Comparison of ENCODE assay signal across 8 cellular contexts in the genomic region with DNA sequence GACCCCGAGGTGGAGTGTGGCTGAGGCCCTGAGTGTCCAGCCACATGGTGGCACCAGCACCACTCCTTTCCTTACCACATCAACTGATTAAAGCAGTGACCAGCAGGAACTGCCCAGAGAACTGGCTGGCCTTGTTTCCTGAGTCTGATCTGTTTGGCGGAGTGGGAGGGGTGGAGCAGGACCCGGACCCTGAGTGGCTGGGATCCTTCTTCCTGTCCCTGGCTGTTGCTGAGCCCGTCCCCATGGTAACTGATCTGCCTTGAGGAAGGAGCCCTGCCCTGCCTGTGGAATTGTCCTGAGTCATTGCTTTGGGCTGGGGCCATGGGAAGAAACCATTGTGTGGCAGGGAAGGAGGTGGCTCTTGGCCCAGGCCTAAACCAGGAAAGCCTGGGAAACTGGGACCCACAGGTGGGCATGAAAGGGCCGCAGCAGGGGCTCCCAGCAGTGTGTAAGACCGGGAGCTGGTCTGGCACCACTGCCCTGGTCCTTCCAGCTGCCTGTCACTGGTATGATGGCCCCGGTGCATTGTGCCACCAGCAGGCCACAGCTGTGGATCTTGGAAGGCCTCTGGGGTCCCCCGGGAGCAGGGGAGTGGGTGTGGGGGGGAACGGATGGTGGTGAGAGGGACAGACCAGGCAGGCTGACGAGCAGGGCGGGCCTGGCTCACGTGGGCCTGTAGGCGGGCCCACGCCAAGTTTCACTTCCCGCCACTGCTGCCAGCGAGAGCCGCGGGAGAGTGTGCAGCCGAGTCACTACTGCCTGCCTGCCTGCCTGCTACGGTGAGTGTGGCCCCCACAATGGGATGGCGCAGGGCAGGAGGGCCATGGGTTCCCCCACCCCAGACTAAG. TPM values are rescaled to one million over a fixed set of nuclear protein-coding genes. Genes with fewer than 3 reads are reported as not detected.
DNase-seq lines count a peak whose midpoint lies in the region; ATAC-seq and TF ChIP-seq lines count a peak whose summit lies in the region.

No MANE protein-coding gene starts in this region.

- H3K4me3 Mint-ChIP-seq in activated T-cell treated with anti-CD3 and anti-CD28 coated beads, Interleukin-2, amount 50 U/mL, for 4 hours = peak overlapping the region; percentile 92

- peaks cover 50% of the 10 kb centered on the region for H3K4me1 Mint-ChIP-seq in activated T-cell treated with anti-CD3 and anti-CD28 coated beads, Interleukin-2, amount 50 U/mL, for 4 hours (ENCODE audit: low read depth)

- peak; percentile 78 for ATAC-seq in GM19455 (IDR thresholded peaks at IDR 0.05; ENCODE audit: unreplicated experiment)
- peak; percentile 92 to 94 for ATAC-seq in activated T-cell treated with anti-CD3 and anti-CD28 coated beads, Interleukin-2, amount 50 U/mL, for 4 hours

- H3K9me3 Mint-ChIP-seq in activated T-cell treated with anti-CD3 and anti-CD28 coated beads, Interleukin-2, amount 50 U/mL, for 4 hours = no peaks in the 10 kb centered on the region

- TF ChIP-seq POLR2A in erythroblast (IDR thresholded peaks at IDR 0.05; ENCODE audit: low read length) = peak; percentile 87

- H3K36me3 Mint-ChIP-seq in activated T-cell treated with anti-CD3 and anti-CD28 coated beads, Interleukin-2, amount 50 U/mL, for 4 hours (ENCODE audit: insufficient read depth) = peaks cover 24% of the 10 kb centered on the region

- DNase-seq in COLO668 (lab: John Stamatoyannopoulos, UW; ENCODE audit: unreplicated experiment) = peak; percentile 86
- peak; percentile 88 for DNase-seq in HPDE6-E6E7 (ENCODE audit: extremely low spot score)
- DNase-seq in OCI-M1 (lab: John Stamatoyannopoulos, UW) = peak; percentile 98
- peak; percentile 73 for DNase-seq in activated T-cell treated with anti-CD3 and anti-CD28 coated beads, Interleukin-2, amount 50 U/mL, for 4 hours
- DNase-seq in erythroblast (lab: John Stamatoyannopoulos, UW) = peak; percentile 93
- peak; percentile 99 for DNase-seq in mucosa of gallbladder (ENCODE audit: low spot score)
- DNase-seq in stimulated activated CD8-positive, alpha-beta memory T cell treated with anti-CD3 and anti-CD28 coated beads, Interleukin-4, amount 100 ng/mL, for 48 hours = peak; percentile 84

- H3K27me3 Mint-ChIP-seq in activated T-cell treated with anti-CD3 and anti-CD28 coated beads, Interleukin-2, amount 50 U/mL, for 4 hours (ENCODE audit: low read depth) = no peaks in the 10 kb centered on the region

RNA-seq across cellular contexts. Expression of a gene that starts 19.2 kb away (rescaled TPM):
- 10 to 100 TPM; 17.3 to 17.6 (median 17.5) TPM for total RNA-seq in activated T-cell treated with anti-CD3 and anti-CD28 coated beads, Interleukin-2, amount 50 U/mL, for 4 hours
- 4.6 TPM for total RNA-seq in mucosa of gallbladder

RNA-seq across cellular contexts. Expression of a gene that starts 25.7 kb away (rescaled TPM):
- 100 to 1,000 TPM; 306 to 337 (median 326) TPM for total RNA-seq in activated T-cell treated with anti-CD3 and anti-CD28 coated beads, Interleukin-2, amount 50 U/mL, for 4 hours
- total RNA-seq in mucosa of gallbladder = 165 TPM

RNA-seq across cellular contexts. Expression of a gene that starts 25.8 kb away (rescaled TPM):
- total RNA-seq in activated T-cell treated with anti-CD3 and anti-CD28 coated beads, Interleukin-2, amount 50 U/mL, for 4 hours = 10 to 100 TPM; 21.7 to 29.4 (median 24.7) TPM
- total RNA-seq in mucosa of gallbladder = 10.1 TPM

RNA-seq across cellular contexts. Expression of a gene that starts 35.9 kb away (rescaled TPM):
- 1 to 10 TPM; 6.0 to 7.2 (median 6.8) TPM for total RNA-seq in activated T-cell treated with anti-CD3 and anti-CD28 coated beads, Interleukin-2, amount 50 U/mL, for 4 hours
- total RNA-seq in mucosa of gallbladder = 257 TPM

RNA-seq across cellular contexts. Expression of a gene that starts 38.2 kb away (rescaled TPM):
- 10 to 100 TPM; 59.9 to 88.8 (median 62.7) TPM for total RNA-seq in activated T-cell treated with anti-CD3 and anti-CD28 coated beads, Interleukin-2, amount 50 U/mL, for 4 hours
- total RNA-seq in mucosa of gallbladder = 181 TPM

Comparison
In these comparisons a context has a peak if more than half of its experiments do, and no peak if none do; other contexts are left out.
1. Peak in every context shown above with its lines: DNase-seq and ATAC-seq.